ENCODE assay signal across 9 cellular contexts in the genomic region with DNA sequence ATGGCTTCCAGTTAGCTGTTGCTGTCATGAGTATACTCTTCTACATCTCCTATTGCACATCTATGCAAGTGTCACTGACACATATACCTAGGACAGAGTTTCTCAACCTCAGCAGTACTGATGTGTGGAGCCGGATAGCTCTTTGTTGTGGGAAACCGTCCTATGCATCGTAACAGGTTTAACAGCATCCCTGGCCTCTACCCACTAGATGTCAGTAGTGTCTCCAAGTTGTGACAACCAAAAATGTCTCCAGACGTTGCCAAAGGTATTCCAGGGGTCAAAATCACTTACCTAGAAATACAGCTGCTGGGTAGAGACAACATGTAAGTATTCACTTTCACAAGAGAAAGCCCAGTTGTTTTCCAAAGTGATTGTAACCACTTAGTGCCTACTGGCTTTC.
DNase-seq lines count a peak whose midpoint lies in the region; ATAC-seq and TF ChIP-seq lines count a peak whose summit lies in the region.
"Had no signal": no experiment of that assay in that cellular context is flagged by ENCODE, and none has a peak within 500 bp of the region (broad histone marks: within the 10 kb centered on the region; RNA-seq: fewer than 3 reads in every experiment).

No MANE protein-coding gene starts in this region.

- BruUV-seq in Panc1 (replicated peaks; lab: Mats Ljungman, UMichigan) = no TSS peak

- no peak overlapping the region for H3K4me3 Mint-ChIP-seq in activated T-cell treated with anti-CD3 and anti-CD28 coated beads, Interleukin-2, amount 50 U/mL, for 24 hours

- DNase-seq in AG09319 (ENCODE audit: extremely low read depth, low read depth) (no peak), HL-60 (ENCODE audit: low read depth in 1 of 2, low spot score in 1 of 2) (peak in 1 of 2 experiments; percentile 15), Panc1 (ENCODE audit: low read depth, low spot score) (peak; percentile 28), cardiac muscle cell (ENCODE audit: low read depth in 1 of 2, low spot score in 1 of 2) (peak; percentile 54 to 84), upper lobe of left lung (peak in 1 of 2 donors; percentile 25), NCI-H2227 treated with DMSO at 0.1 percent for 48 hours (lab: John Stamatoyannopoulos, UW) (no peak), dedifferentiated amniotic fluid mesenchymal stem cell (ENCODE audit: extremely low spot score) (no peak)
- DNase-seq in activated T-cell treated with anti-CD3 and anti-CD28 coated beads, Interleukin-2, amount 50 U/mL, for 24 hours = no peak

- H3K27me3 ChIP-seq in HL-60 (ENCODE audit: insufficient read depth, poor library complexity, severe bottlenecking) (no peaks in the 10 kb centered on the region), Panc1 (ENCODE audit: control insufficient read depth, insufficient read depth, low read length) (no peaks in the 10 kb centered on the region), cardiac muscle cell (no peaks in the 10 kb centered on the region), upper lobe of left lung (no peaks in the 10 kb centered on the region)
- H3K27me3 ChIP-seq: adrenal gland had no signal

- H3K27me3 Mint-ChIP-seq in activated T-cell treated with anti-CD3 and anti-CD28 coated beads, Interleukin-2, amount 50 U/mL, for 24 hours = no peaks in the 10 kb centered on the region

- peak; percentile 54 for TF ChIP-seq CTCF in AG09319 (IDR thresholded peaks at IDR 0.05; ENCODE audit: low read depth, low read length)
- TF ChIP-seq CTCF in HL-60 (IDR thresholded peaks at IDR 0.05; ENCODE audit: insufficient read depth, low read length) = peak; percentile 13
- peak; percentile 73 for TF ChIP-seq CTCF in Panc1 (IDR thresholded peaks at IDR 0.05)
- peak; percentile 58 for TF ChIP-seq CTCF in cardiac muscle cell (IDR thresholded peaks at IDR 0.05; ENCODE audit: low read depth, low read length)
- peak in 3 of 6 experiments; percentile 31 to 53 (median 50) for TF ChIP-seq CTCF in upper lobe of left lung (IDR thresholded peaks at IDR 0.05)

- WGBS in upper lobe of left lung, 2 donors = 18 to 29% methylated on average over 4 of the region's 4 CpGs

- H3K4me1 Mint-ChIP-seq in activated T-cell treated with anti-CD3 and anti-CD28 coated beads, Interleukin-2, amount 50 U/mL, for 24 hours (ENCODE audit: low read depth) = no peaks in the 10 kb centered on the region

- no peak overlapping the region for H3K4me3 ChIP-seq in HL-60 (replicated peaks; ENCODE audit: insufficient read depth, low read length)
- no peak overlapping the region for H3K4me3 ChIP-seq in Panc1 (ENCODE audit: low read depth in 2 of 2, low read length in 2 of 2)
- no peak overlapping the region for H3K4me3 ChIP-seq in cardiac muscle cell
- H3K4me3 ChIP-seq in upper lobe of left lung = no peak overlapping the region
- H3K4me3 ChIP-seq: adrenal gland had no signal

- no peaks in the 10 kb centered on the region for H3K4me1 ChIP-seq in Panc1 (ENCODE audit: control insufficient read depth, insufficient read depth, low read length)
- H3K4me1 ChIP-seq in cardiac muscle cell (ENCODE audit: low read depth) = peaks cover 14% of the 10 kb centered on the region
- H3K4me1 ChIP-seq in upper lobe of left lung = no peaks in the 10 kb centered on the region
- H3K4me1 ChIP-seq: adrenal gland had no signal

- H3K36me3 Mint-ChIP-seq in activated T-cell treated with anti-CD3 and anti-CD28 coated beads, Interleukin-2, amount 50 U/mL, for 24 hours (ENCODE audit: low read depth) = no peaks in the 10 kb centered on the region

- CTCF ChIA-PET in Panc1 (lab: Charles Lee) = no interaction called here

- H3K9me3 Mint-ChIP-seq in activated T-cell treated with anti-CD3 and anti-CD28 coated beads, Interleukin-2, amount 50 U/mL, for 24 hours = no peaks in the 10 kb centered on the region

- POLR2A ChIA-PET in Panc1 (lab: Charles Lee) = no interaction called here

- in situ Hi-C loops in Panc1 (cut with HindIII; ENCODE audit: low pct_unique_long_range_greater_than_20kb, low sequenced_read_pairs) = no loop called here

- no peak overlapping the region for H3K27ac Mint-ChIP-seq in activated T-cell treated with anti-CD3 and anti-CD28 coated beads, Interleukin-2, amount 50 U/mL, for 24 hours

- intact Hi-C loops in Panc1 (cut with micrococcal nuclease; ENCODE audit: unreplicated experiment) = loop anchor here (5.0 to 10.0 kb wide), 2 partner anchors 828 to 1030 kb away; no protein-coding TSS in a partner anchor

- H3K27ac ChIP-seq in HL-60 (replicated peaks) (no peak overlapping the region), Panc1 (ENCODE audit: low read length) (no peak overlapping the region), cardiac muscle cell (no peak overlapping the region), upper lobe of left lung (no peak overlapping the region)
- H3K27ac ChIP-seq: adrenal gland had no signal

- no peaks in the 10 kb centered on the region for H3K9me3 ChIP-seq in Panc1 (ENCODE audit: control insufficient read depth, insufficient read depth, low read depth, low read length)
- no peaks in the 10 kb centered on the region for H3K9me3 ChIP-seq in cardiac muscle cell (ENCODE audit: low read depth)
- no peaks in the 10 kb centered on the region for H3K9me3 ChIP-seq in upper lobe of left lung
- H3K9me3 ChIP-seq: adrenal gland had no signal

- no peak for TF ChIP-seq POLR2A in upper lobe of left lung (IDR thresholded peaks at IDR 0.05)

- ATAC-seq in Panc1 (peak; percentile 69; the same call in 1 of the 2 replicates), upper lobe of left lung (ENCODE audit: low FRiP score in 2 of 2) (peak; percentile 67 to 73)

- TF ChIP-seq EP300 in upper lobe of left lung (IDR thresholded peaks at IDR 0.05) = no peak

- H3K36me3 ChIP-seq in Panc1 (ENCODE audit: control insufficient read depth, insufficient read depth, low read length) (no peaks in the 10 kb centered on the region), cardiac muscle cell (no peaks in the 10 kb centered on the region), upper lobe of left lung (no peaks in the 10 kb centered on the region)
- H3K36me3 ChIP-seq: adrenal gland had no signal

Comparison
In these comparisons a context has a peak if more than half of its experiments do, and no peak if none do; other contexts are left out.
1. DNase-seq: peak in Panc1 (single experiment) and cardiac muscle cell (2 of 2); none in AG09319 (single experiment), NCI-H2227 treated with DMSO at 0.1 percent for 48 hours (single experiment), activated T-cell treated with anti-CD3 and anti-CD28 coated beads, Interleukin-2, amount 50 U/mL, for 24 hours (single experiment) and dedifferentiated amniotic fluid mesenchymal stem cell (single experiment).